In genomic region chr11:66478823-66479740, GRCh38 we compare ENCODE assay signal across 8 cellular contexts. TPM values are rescaled to one million over a fixed set of nuclear protein-coding genes. Genes with fewer than 3 reads are reported as not detected.
DNase-seq lines count a peak whose midpoint lies in the region; ATAC-seq, FAIRE-seq and TF ChIP-seq lines count a peak whose summit lies in the region.

No MANE protein-coding gene starts in this region.

- no peaks in the 10 kb centered on the region for H3K36me3 Mint-ChIP-seq in T-helper 17 cell (ENCODE audit: low read depth)
- peaks cover 4% of the 10 kb centered on the region for H3K36me3 Mint-ChIP-seq in type B pancreatic cell

- H3K56ac ChIP-seq in mesendoderm (ENCODE audit: low read length): peak overlapping the region; percentile 96

- H3K79me1 ChIP-seq in mesendoderm (ENCODE audit: low read length): peaks cover 4% of the 10 kb centered on the region

- H3K4me2 ChIP-seq in mesendoderm (ENCODE audit: low read length): peak overlapping the region; percentile 65

- H3K9me3 Mint-ChIP-seq in type B pancreatic cell: no peaks in the 10 kb centered on the region

- H3K9me3 ChIP-seq in T-helper 17 cell (ENCODE audit: control insufficient read depth, low read length, poor library complexity, severe bottlenecking): no peaks in the 10 kb centered on the region

- no peak overlapping the region for H3K23ac ChIP-seq in mesendoderm (ENCODE audit: low read length)

- peaks cover 21% of the 10 kb centered on the region for H3K4me1 Mint-ChIP-seq in T-helper 17 cell
- peaks cover 19% of the 10 kb centered on the region for H3K4me1 Mint-ChIP-seq in type B pancreatic cell (ENCODE audit: unreplicated experiment)

- H3K79me2 ChIP-seq in mesendoderm (ENCODE audit: control insufficient read depth, insufficient read depth, low read length): no peaks in the 10 kb centered on the region

- H3K27ac Mint-ChIP-seq in T-helper 17 cell (peak overlapping the region; percentile 91), type B pancreatic cell (peak overlapping the region; percentile 89)

- H3K4me3 Mint-ChIP-seq in T-helper 17 cell (peak overlapping the region; percentile 91), type B pancreatic cell (peak overlapping the region; percentile 94)

- H3K27ac ChIP-seq in mesendoderm (ENCODE audit: low read depth, low read length): peak overlapping the region; percentile 75

- no peaks in the 10 kb centered on the region for H3K27me3 Mint-ChIP-seq in T-helper 17 cell
- no peaks in the 10 kb centered on the region for H3K27me3 Mint-ChIP-seq in type B pancreatic cell

- no peak overlapping the region for H2BK15ac ChIP-seq in mesendoderm (replicated peaks; ENCODE audit: low read depth)

- H3K27me3 ChIP-seq in mesendoderm (ENCODE audit: insufficient read depth, low read length, poor library complexity): no peaks in the 10 kb centered on the region

- peak; percentile 18 for DNase-seq in DMS79 (lab: John Stamatoyannopoulos, UW)
- DNase-seq in HTR-8/SVneo (ENCODE audit: insufficient read length, low spot score): peak; percentile 59
- DNase-seq in T-helper 17 cell: no peak
- peak; percentile 16 for DNase-seq in effector CD8-positive, alpha-beta T cell (lab: John Stamatoyannopoulos, UW)
- peak; percentile 56 for DNase-seq in mesendoderm
- no peak for DNase-seq in type B pancreatic cell (ENCODE audit: extremely low spot score, unreplicated experiment)
- DNase-seq in OCI-M2 (lab: John Stamatoyannopoulos, UW; ENCODE audit: unreplicated experiment): no peak

- ATAC-seq in T-helper 17 cell (no peak), GM19467 (IDR thresholded peaks at IDR 0.05; ENCODE audit: unreplicated experiment) (no peak)

- H3K4ac ChIP-seq in mesendoderm (ENCODE audit: low read depth, low read length): peak overlapping the region; percentile 85

- peak; percentile 89 for FAIRE-seq in HTR-8/SVneo (lab: Jason Lieb, UNC)

- peak overlapping the region; percentile 75 for H3K18ac ChIP-seq in mesendoderm (ENCODE audit: low read length)

- no CpG with 5 or more reads among the region's 22 CpGs for WGBS in mesendoderm (ENCODE audit: extremely low coverage, insufficient coverage, low lambda C conversion rate)

- H4K5ac ChIP-seq in mesendoderm (ENCODE audit: low read length): no peak overlapping the region

- no peak overlapping the region for H4K8ac ChIP-seq in mesendoderm (ENCODE audit: low read depth, low read length)

- H2BK5ac ChIP-seq in mesendoderm (ENCODE audit: low read length): no peak overlapping the region

- H2AK5ac ChIP-seq in mesendoderm (ENCODE audit: low read length): no peak overlapping the region

- peaks cover 2% of the 10 kb centered on the region for H3K4me1 ChIP-seq in mesendoderm (ENCODE audit: control insufficient read depth, low read depth, low read length)

- H2BK120ac ChIP-seq in mesendoderm (ENCODE audit: low read depth, low read length): no peak overlapping the region

- TF ChIP-seq CTCF in type B pancreatic cell (conservative IDR thresholded peaks at IDR 0.05): peak; percentile 87

- no peaks in the 10 kb centered on the region for H3K36me3 ChIP-seq in mesendoderm (ENCODE audit: control insufficient read depth, insufficient read depth, low read length)

- H3K4me3 ChIP-seq in mesendoderm (ENCODE audit: low read length): peak overlapping the region; percentile 85

- peak overlapping the region; percentile 91 for H3K9ac ChIP-seq in mesendoderm (ENCODE audit: low read length)

RNA-seq across cellular contexts. Expression of gene DPP3, which starts 1.2 kb away (rescaled TPM):
- 10 to 100 TPM; 23.9 to 34.0 TPM for total RNA-seq in T-helper 17 cell
- polyA plus RNA-seq in mesendoderm (2013, experiment 1 of 2): 37.0 TPM
- polyA plus RNA-seq in mesendoderm (2013, experiment 2 of 2): 37.5 TPM
- total RNA-seq in type B pancreatic cell (ENCODE audit: low replicate concordance): 42.7 and 44.0 TPM in 2 replicates

RNA-seq across cellular contexts. Expression of gene PELI3, which starts 12.4 kb away (rescaled TPM):
- total RNA-seq in T-helper 17 cell (10 to 100 TPM; 11.3 to 13.3 TPM), type B pancreatic cell (ENCODE audit: low replicate concordance) (17.9 and 25.0 TPM in 2 replicates)
- polyA plus RNA-seq in mesendoderm (2013, experiment 1 of 2): 3.1 TPM
- polyA plus RNA-seq in mesendoderm (2013, experiment 2 of 2): 3.4 TPM

RNA-seq across cellular contexts. Expression of gene BBS1, which starts 31.4 kb away (rescaled TPM):
- total RNA-seq in T-helper 17 cell: 10 to 100 TPM; 15.2 to 16.4 TPM
- 9.1 TPM for polyA plus RNA-seq in mesendoderm (2013, experiment 1 of 2)
- polyA plus RNA-seq in mesendoderm (2013, experiment 2 of 2): 9.0 TPM
- total RNA-seq in type B pancreatic cell (ENCODE audit: low replicate concordance): 43.1 and 71.8 TPM in 2 replicates

RNA-seq across cellular contexts. Expression of gene MRPL11, which starts 40.4 kb away (rescaled TPM):
- total RNA-seq in T-helper 17 cell: 10 to 100 TPM; 30.1 to 31.1 TPM
- 214 TPM for polyA plus RNA-seq in mesendoderm (2013, experiment 1 of 2)
- 214 TPM for polyA plus RNA-seq in mesendoderm (2013, experiment 2 of 2)
- 53.0 and 69.8 TPM in 2 replicates for total RNA-seq in type B pancreatic cell (ENCODE audit: low replicate concordance)

RNA-seq across cellular contexts. Expression of gene NPAS4, which starts 58.2 kb away (rescaled TPM):
- total RNA-seq in T-helper 17 cell (not detected), type B pancreatic cell (ENCODE audit: low replicate concordance) (0.14 and 0.77 TPM in 2 replicates)
- 0.51 TPM for polyA plus RNA-seq in mesendoderm (2013, experiment 1 of 2)
- 0.32 TPM for polyA plus RNA-seq in mesendoderm (2013, experiment 2 of 2)

Comparison
In these comparisons a context has a peak if more than half of its experiments do, and no peak if none do; other contexts are left out.
1. DNase-seq: peak in DMS79 (single experiment), HTR-8/SVneo (single experiment), effector CD8-positive, alpha-beta T cell (single experiment) and mesendoderm (single experiment); none in T-helper 17 cell (0 of 3), type B pancreatic cell (single experiment) and OCI-M2 (single experiment).